In genomic region chr3:66480666-66481065, GRCh38 we compare ENCODE assay signal across 10 cellular contexts. TPM values are rescaled to one million over a fixed set of nuclear protein-coding genes. Genes with fewer than 3 reads are reported as not detected.
A peak's percentile ranks its signal among the peaks of the same experiment; 100 is the strongest.
DNase-seq lines count a peak whose midpoint lies in the region; ATAC-seq, FAIRE-seq and TF ChIP-seq lines count a peak whose summit lies in the region.
"Had no signal": no experiment of that assay in that cellular context is flagged by ENCODE, and none has a peak within 500 bp of the region (broad histone marks: within the 10 kb centered on the region; RNA-seq: fewer than 3 reads in every experiment).

No MANE protein-coding gene starts in this region.

- H3K36me3 Mint-ChIP-seq in activated B cell treated with CpG ODN at 0.5 μM for 24 hours (ENCODE audit: low read depth) (no peaks in the 10 kb centered on the region), glutamatergic neuron (ENCODE audit: unreplicated experiment) (no peaks in the 10 kb centered on the region)

- CTCF ChIA-PET in activated B cell treated with CpG ODN at 0.5 μM for 24 hours (lab: Charles Lee), result interaction anchor here (0.6 to 1.6 kb wide), 4 partner anchors 9 to 107 kb away, joined by 3 to 7 read pairs (median 4); no protein-coding TSS in a partner anchor

- POLR2A ChIA-PET in activated B cell treated with CpG ODN at 0.5 μM for 24 hours (lab: Charles Lee), result interaction anchor here (1.1 to 1.9 kb wide), 2 partner anchors 9 to 13 kb away, joined by 6 to 8 read pairs; no protein-coding TSS in a partner anchor

- H3K4me3 ChIP-seq in fibroblast of the aortic adventitia (ENCODE audit: low read depth, low read length), result no peak overlapping the region

- TF ChIP-seq CTCF in activated B cell treated with CpG ODN at 0.5 μM for 24 hours (IDR thresholded peaks at IDR 0.05) (no peak), fibroblast of the aortic adventitia (IDR thresholded peaks at IDR 0.05; ENCODE audit: insufficient read depth, low read length) (peak; percentile 3), glutamatergic neuron (IDR thresholded peaks at IDR 0.05; ENCODE audit: partially characterized antibody, unreplicated experiment) (no peak)

- H3K27ac Mint-ChIP-seq in activated B cell treated with CpG ODN at 0.5 μM for 24 hours (peak overlapping the region; percentile 56), glutamatergic neuron (ENCODE audit: unreplicated experiment) (no peak overlapping the region)

- no peak for FAIRE-seq in frontal cortex (lab: Jason Lieb, UNC)

- H3K27me3 Mint-ChIP-seq in activated B cell treated with CpG ODN at 0.5 μM for 24 hours, result peaks cover 2% of the 10 kb centered on the region
- no peaks in the 10 kb centered on the region for H3K27me3 Mint-ChIP-seq in glutamatergic neuron (ENCODE audit: unreplicated experiment)

- H3K4me3 Mint-ChIP-seq in activated B cell treated with CpG ODN at 0.5 μM for 24 hours (peak overlapping the region; percentile 49), glutamatergic neuron (ENCODE audit: unreplicated experiment) (no peak overlapping the region)

- peak; percentile 33 for DNase-seq in AG08395 (ENCODE audit: low spot score)
- no peak for DNase-seq in activated B cell treated with CpG ODN at 0.5 μM for 24 hours
- DNase-seq in fibroblast of the aortic adventitia (ENCODE audit: low read depth), result peak; percentile 53
- DNase-seq in glutamatergic neuron, result no peak
- DNase-seq in frontal cortex (ENCODE audit: low spot score in 2 of 2), result no peak
- no peak for DNase-seq in cerebellum (ENCODE audit: low spot score)
- DNase-seq in HuH-7.5 (ENCODE audit: low spot score), result no peak
- DNase-seq: GF-D8, NCI-H2227 treated with DMSO at 0.1 percent for 48 hours had no signal

- H3K4me1 Mint-ChIP-seq in activated B cell treated with CpG ODN at 0.5 μM for 24 hours, result peaks cover 45% of the 10 kb centered on the region
- peaks cover 48% of the 10 kb centered on the region for H3K4me1 Mint-ChIP-seq in glutamatergic neuron (ENCODE audit: low read depth, unreplicated experiment)

- intact Hi-C loops in activated B cell treated with CpG ODN at 0.5 μM for 24 hours (cut with micrococcal nuclease), result loop anchor here (1.0 kb wide), 1 partner anchor 8 kb away; no protein-coding TSS in a partner anchor

- ATAC-seq in GM19395 (IDR thresholded peaks at IDR 0.05; ENCODE audit: unreplicated experiment), result peak; percentile 44
- peak; percentile 64 for ATAC-seq in activated B cell treated with CpG ODN at 0.5 μM for 24 hours (ENCODE audit: low read depth)

- H3K9me3 Mint-ChIP-seq in activated B cell treated with CpG ODN at 0.5 μM for 24 hours, result peaks cover 4% of the 10 kb centered on the region
- peaks cover 14% of the 10 kb centered on the region for H3K9me3 Mint-ChIP-seq in glutamatergic neuron (ENCODE audit: unreplicated experiment)

RNA-seq across cellular contexts. Expression of gene LRIG1, which starts 20.2 kb away (rescaled TPM):
- total RNA-seq in activated B cell treated with CpG ODN at 0.5 μM for 24 hours (9.4 and 9.7 TPM in 2 replicates), fibroblast of the aortic adventitia (ENCODE audit: low replicate concordance) (3.9 and 26.4 TPM in 2 replicates), glutamatergic neuron (ENCODE audit: unreplicated experiment) (30.2 TPM), frontal cortex (51.8 TPM), cerebellum (87.7 TPM)

Comparison
In these comparisons a context has a peak if more than half of its experiments do, and no peak if none do; other contexts are left out.
1. DNase-seq: peak in AG08395 (single experiment) and fibroblast of the aortic adventitia (single experiment); none in activated B cell treated with CpG ODN at 0.5 μM for 24 hours (single experiment), glutamatergic neuron (single experiment), frontal cortex (0 of 2), cerebellum (single experiment) and HuH-7.5 (single experiment).